ENCODE assay signal across 23 cellular contexts in genomic region chr21:26447932-26448331, GRCh38.
DNase-seq lines count a peak whose midpoint lies in the region; ATAC-seq, FAIRE-seq and TF ChIP-seq lines count a peak whose summit lies in the region.
"Had no signal": no experiment of that assay in that cellular context is flagged by ENCODE, and none has a peak within 500 bp of the region (broad histone marks: within the 10 kb centered on the region; RNA-seq: fewer than 3 reads in every experiment).

No MANE protein-coding gene starts in this region.

- no peak overlapping the region for H2BK12ac ChIP-seq in mesenchymal stem cell (ENCODE audit: low read length in 2 of 2)

- peak; percentile 54 for DNase-seq in AG10803 (ENCODE audit: low read depth)
- peak; percentile 34 for DNase-seq in NCI-H226
- DNase-seq in choroid plexus epithelial cell (ENCODE audit: low read depth) = peak; percentile 21
- peak; percentile 22 for DNase-seq in mesenchymal stem cell
- DNase-seq in NOMO-1 treated with dmso at 0.1 percent for 144 hours (lab: John Stamatoyannopoulos, UW; ENCODE audit: unreplicated experiment) = no peak
- DNase-seq in D721Med (ENCODE audit: insufficient read length, low spot score) = no peak
- DNase-seq: 8988T, AML-193, DMS53, KG1, NCI-H1092 treated with DMSO at 0.1 percent for 48 hours, NCI-H1436 treated with DMSO at 0.1 percent for 48 hours, NCI-H1930, NCI-H524, NCI-H774, OCI-M1, Right ventricle myocardium superior had no signal

- WGBS in mesenchymal stem cell = 9% methylated on average over 2 of the region's 3 CpGs
- WGBS in gastroesophageal sphincter (ENCODE audit: low coverage in 1 of 2), 2 donors = 45 to 52% methylated on average over 3 of the region's 3 CpGs

- TF ChIP-seq POLR2A in gastroesophageal sphincter (IDR thresholded peaks at IDR 0.05) = no peak

- no peak overlapping the region for H2BK15ac ChIP-seq in mesenchymal stem cell (ENCODE audit: low read depth, poor library complexity, severe bottlenecking)

- FAIRE-seq in D721Med (lab: Jason Lieb, UNC) = no peak
- FAIRE-seq: HTR-8/SVneo, RCC 7860 had no signal

- no peak overlapping the region for H3K23ac ChIP-seq in mesenchymal stem cell (ENCODE audit: low read length in 2 of 2)

- TF ChIP-seq EP300 in gastroesophageal sphincter (IDR thresholded peaks at IDR 0.05) = no peak

- no peak overlapping the region for H3K4me2 ChIP-seq in mesenchymal stem cell (ENCODE audit: low read length, poor library complexity, severe bottlenecking)

- H3K4me3 ChIP-seq in AG10803 (ENCODE audit: low read length) (no peak overlapping the region), choroid plexus epithelial cell (ENCODE audit: low read depth, low read length) (no peak overlapping the region), mesenchymal stem cell (ENCODE audit: insufficient read depth in 1 of 2, low read depth in 1 of 2, low read length in 2 of 2) (no peak overlapping the region), gastroesophageal sphincter (no peak overlapping the region)
- H3K4me3 ChIP-seq: HAP-1 had no signal

- no peak overlapping the region for H2BK120ac ChIP-seq in mesenchymal stem cell (ENCODE audit: low read depth, low read length)

- no peak overlapping the region for H4K91ac ChIP-seq in mesenchymal stem cell (ENCODE audit: low read length)

- peak overlapping the region; percentile 84 for H3K9ac ChIP-seq in mesenchymal stem cell (ENCODE audit: low read length)

- no peak overlapping the region for H2AK5ac ChIP-seq in mesenchymal stem cell (ENCODE audit: low read length, severe bottlenecking)

- H3K4ac ChIP-seq in mesenchymal stem cell (ENCODE audit: low read depth in 1 of 2, low read length in 2 of 2) = no peak overlapping the region

- H3K27ac ChIP-seq in mesenchymal stem cell (ENCODE audit: low read length, poor library complexity, severe bottlenecking) (peak overlapping the region; percentile 45), gastroesophageal sphincter (no peak overlapping the region)
- H3K27ac ChIP-seq: C4-2B had no signal

- H2BK5ac ChIP-seq in mesenchymal stem cell (ENCODE audit: low read depth, low read length, poor library complexity, severe bottlenecking) = no peak overlapping the region

- no peaks in the 10 kb centered on the region for H3K36me3 ChIP-seq in mesenchymal stem cell (ENCODE audit: control insufficient read depth in 1 of 2, insufficient read depth in 2 of 2, low read depth in 1 of 2, low read length in 2 of 2)
- H3K36me3 ChIP-seq in gastroesophageal sphincter = no peaks in the 10 kb centered on the region
- H3K36me3 ChIP-seq: HAP-1 had no signal

- H3K4me1 ChIP-seq in mesenchymal stem cell (ENCODE audit: control insufficient read depth, insufficient read depth, low read depth, low read length) (peaks cover 2% of the 10 kb centered on the region), gastroesophageal sphincter (no peaks in the 10 kb centered on the region)

- TF ChIP-seq CTCF in AG10803 (conservative IDR thresholded peaks at IDR 0.05; ENCODE audit: low read length) (no peak), choroid plexus epithelial cell (conservative IDR thresholded peaks at IDR 0.05; ENCODE audit: low read depth, low read length) (no peak), gastroesophageal sphincter (IDR thresholded peaks at IDR 0.05) (no peak), D721Med (IDR thresholded peaks at IDR 0.05; ENCODE audit: insufficient read depth, missing control alignments) (no peak)

- H3K9me3 ChIP-seq in mesenchymal stem cell (ENCODE audit: control insufficient read depth, low read length) (no peaks in the 10 kb centered on the region), gastroesophageal sphincter (no peaks in the 10 kb centered on the region)
- H3K9me3 ChIP-seq: HAP-1 had no signal

- H3K79me1 ChIP-seq in mesenchymal stem cell (replicated peaks; ENCODE audit: low read length, poor library complexity, severe bottlenecking) = no peaks in the 10 kb centered on the region

- H3K27me3 ChIP-seq in mesenchymal stem cell (ENCODE audit: control insufficient read depth in 1 of 2, insufficient read depth in 1 of 2, low read length in 2 of 2) (no peaks in the 10 kb centered on the region), gastroesophageal sphincter (no peaks in the 10 kb centered on the region)

- H2AFZ ChIP-seq in mesenchymal stem cell (ENCODE audit: low read depth, low read length) = no peak overlapping the region

- ATAC-seq in gastroesophageal sphincter (no peak), HG03108 (IDR thresholded peaks at IDR 0.05; ENCODE audit: unreplicated experiment) (no peak)

- H4K8ac ChIP-seq in mesenchymal stem cell (ENCODE audit: low read length) = no peak overlapping the region

- H3K14ac ChIP-seq in mesenchymal stem cell (ENCODE audit: low read length in 2 of 2) = no peak overlapping the region

- no peak overlapping the region for H3K18ac ChIP-seq in mesenchymal stem cell (ENCODE audit: low read depth in 1 of 2, low read length in 2 of 2)

Comparison
In these comparisons a context has a peak if more than half of its experiments do, and no peak if none do; other contexts are left out.
1. DNase-seq: peak in AG10803 (single experiment), NCI-H226 (single experiment), choroid plexus epithelial cell (single experiment) and mesenchymal stem cell (single experiment); none in NOMO-1 treated with dmso at 0.1 percent for 144 hours (single experiment) and D721Med (single experiment).